8 cellular contexts compared by ENCODE assay signal in genomic region chr6:30793521-30794194, GRCh38. TPM values are rescaled to one million over a fixed set of nuclear protein-coding genes. Genes with fewer than 3 reads are reported as not detected.
DNase-seq lines count a peak whose midpoint lies in the region; ATAC-seq and TF ChIP-seq lines count a peak whose summit lies in the region.

No MANE protein-coding gene starts in this region.

- H3K4me1 ChIP-seq in adrenal gland (replicated peaks in 1 of 2) = peaks cover 0 to 14% of the 10 kb centered on the region in 2 donors

- intact Hi-C loops in adrenal gland (cut with DNase I) = no loop called here

- H3K9me3 ChIP-seq in adrenal gland (replicated peaks in 1 of 3) = no peaks in the 10 kb centered on the region

- ATAC-seq in HG03521 (IDR thresholded peaks at IDR 0.05; ENCODE audit: unreplicated experiment) (peak; percentile 43), HG03439 (IDR thresholded peaks at IDR 0.05; ENCODE audit: unreplicated experiment) (no peak), GM19452 (IDR thresholded peaks at IDR 0.05; ENCODE audit: unreplicated experiment) (no peak)

- H3K27ac ChIP-seq in adrenal gland = peak overlapping the region; percentile 24 to 80 (median 50)

- TF ChIP-seq CTCF in adrenal gland (IDR thresholded peaks at IDR 0.05) = no peak

- no peaks in the 10 kb centered on the region for H3K36me3 ChIP-seq in adrenal gland (replicated peaks in 1 of 2)

- H3K27me3 ChIP-seq in adrenal gland = no peaks in the 10 kb centered on the region

- WGBS in adrenal gland, 4 donors = 45 to 59% (median 51%) methylated on average over 6 of the region's 6 CpGs

- DNase-seq in AML-193 (lab: John Stamatoyannopoulos, UW) (peak; percentile 23 to 42), adrenal gland (no peak), medulla oblongata (ENCODE audit: extremely low spot score) (peak; percentile 66), nucleus accumbens (lab: John Stamatoyannopoulos, UW) (no peak)
- DNase-seq in stimulated activated CD4-positive, alpha-beta T cell treated with anti-CD3 and anti-CD28 coated beads, Interleukin-4, amount 100 ng/mL, for 24 hours = no peak

- H3K4me3 ChIP-seq in adrenal gland = no peak overlapping the region

- no peak for TF ChIP-seq POLR2A in adrenal gland (IDR thresholded peaks at IDR 0.05)

RNA-seq across cellular contexts. Expression of gene IER3, which starts 49.3 kb away (rescaled TPM):
- 10 to 100 TPM in 7 of 8 donors, 1 to 10 TPM in 1; 4.0 to 66.2 (median 43.1) TPM for total RNA-seq in adrenal gland
- polyA plus RNA-seq in adrenal gland = 100 to 1,000 TPM in 1 of 3 donors, 10 to 100 TPM in 2; 10.3 to 136 (median 49.1) TPM

RNA-seq across cellular contexts. Expression of gene FLOT1, which starts 51.2 kb away (rescaled TPM):
- 100 to 1,000 TPM; 237 to 449 (median 339) TPM for total RNA-seq in adrenal gland
- 100 to 1,000 TPM; 390 to 599 (median 411) TPM for polyA plus RNA-seq in adrenal gland

Comparison
In these comparisons a context has a peak if more than half of its experiments do, and no peak if none do; other contexts are left out.
1. DNase-seq: peak in AML-193 (2 of 2) and medulla oblongata (single experiment); none in adrenal gland (0 of 7), stimulated activated CD4-positive, alpha-beta T cell treated with anti-CD3 and anti-CD28 coated beads, Interleukin-4, amount 100 ng/mL, for 24 hours (single experiment) and nucleus accumbens (0 of 56).